33 cellular contexts compared by ENCODE assay signal in genomic region chr2:76849086-76849485, GRCh38.
A peak's percentile ranks its signal among the peaks of the same experiment; 100 is the strongest.
DNase-seq lines count a peak whose midpoint lies in the region; FAIRE-seq and TF ChIP-seq lines count a peak whose summit lies in the region.
"Had no signal": no experiment of that assay in that cellular context is flagged by ENCODE, and none has a peak within 500 bp of the region (broad histone marks: within the 10 kb centered on the region; RNA-seq: fewer than 3 reads in every experiment).

No MANE protein-coding gene starts in this region.

- H3K9ac ChIP-seq in colonic mucosa (ENCODE audit: low read depth in 2 of 2, low read length in 2 of 2), result no peak overlapping the region
- H3K9ac ChIP-seq: BLaER1; BLaER1 treated with 17β-estradiol and CSF1 and Interleukin-3, amounts not matched to agents 10 nM and 100 nM had no signal

- no peaks in the 10 kb centered on the region for H3K4me1 ChIP-seq in colonic mucosa
- H3K4me1 ChIP-seq: A549; BE2C; BLaER1; BLaER1 treated with 17β-estradiol and CSF1 and Interleukin-3, amounts not matched to agents 10 nM and 100 nM; Caco-2 had no signal

- DNase-seq in dorsolateral prefrontal cortex (no peak), inferior parietal cortex (ENCODE audit: extremely low spot score) (peak; percentile 46), putamen (ENCODE audit: low spot score) (peak; percentile 74), superior temporal gyrus (ENCODE audit: extremely low spot score) (peak; percentile 63), D721Med (ENCODE audit: insufficient read length, low spot score) (no peak), colonic mucosa (no peak), SHP77 treated with DMSO at 0.1 percent for 48 hours (lab: John Stamatoyannopoulos, UW) (no peak)
- no peak for DNase-seq in stimulated activated CD4-positive, alpha-beta T cell treated with anti-CD3 and anti-CD28 coated beads, Interleukin-12 subunit alpha, Interleukin-12 subunit beta, amount 100 ng/mL, for 4 hours
- DNase-seq: 8988T; ACHN; AML-193; BE2C; C1 segment of cervical spinal cord; Caco-2; Calu3; CD4-positive, alpha-beta memory T cell; CD4-positive, alpha-beta T cell; CD4-positive, CD25-positive, alpha-beta regulatory T cell; CD8-positive, alpha-beta memory T cell; CD8-positive, alpha-beta T cell; COR-L47; DMS 273 treated with DMSO at 0.1 percent for 48 hours; DMS153; DMS53; DMS79; DMS79 treated with DMSO at 0.1 percent for 48 hours; DND-41; EL had no signal

- no peaks in the 10 kb centered on the region for H3K36me3 ChIP-seq in colonic mucosa
- H3K36me3 ChIP-seq: BE2C; BLaER1; BLaER1 treated with 17β-estradiol and CSF1 and Interleukin-3, amounts not matched to agents 10 nM and 100 nM had no signal

- H3K27ac ChIP-seq in dorsolateral prefrontal cortex (peak overlapping the region in 38 of 59 donors; percentile 7 to 79 (median 45)), colonic mucosa (no peak overlapping the region)
- H3K27ac ChIP-seq: 22Rv1; A549; BLaER1; BLaER1 treated with 17β-estradiol and CSF1 and Interleukin-3, amounts not matched to agents 10 nM and 100 nM; C4-2B had no signal

- no peak for FAIRE-seq in D721Med (lab: Jason Lieb, UNC)
- FAIRE-seq: A549 had no signal

- TF ChIP-seq CTCF in dorsolateral prefrontal cortex (IDR thresholded peaks at IDR 0.05 in 54 of 56, conservative IDR thresholded peaks at IDR 0.05 in 2 of 56; ENCODE audit: low read depth in 1 of 56, partially characterized antibody in 56 of 56) (no peak), D721Med (IDR thresholded peaks at IDR 0.05; ENCODE audit: insufficient read depth, missing control alignments) (no peak), colonic mucosa (IDR thresholded peaks at IDR 0.05) (no peak)

- no peaks in the 10 kb centered on the region for H3K9me3 ChIP-seq in colonic mucosa
- H3K9me3 ChIP-seq: A549; BE2C; BLaER1; BLaER1 treated with 17β-estradiol and CSF1 and Interleukin-3, amounts not matched to agents 10 nM and 100 nM; Caco-2 had no signal

- H3K4me3 ChIP-seq in dorsolateral prefrontal cortex (no peak overlapping the region), colonic mucosa (no peak overlapping the region)
- H3K4me3 ChIP-seq: A549; BLaER1; BLaER1 treated with 17β-estradiol and CSF1 and Interleukin-3, amounts not matched to agents 10 nM and 100 nM had no signal

- H3K27me3 ChIP-seq in dorsolateral prefrontal cortex, result no peaks in the 10 kb centered on the region
- no peaks in the 10 kb centered on the region for H3K27me3 ChIP-seq in colonic mucosa
- H3K27me3 ChIP-seq: BE2C, BLaER1 had no signal

- intact Hi-C loops in dorsolateral prefrontal cortex (cut with DNase I) (no loop called here), colonic mucosa (cut with DNase I) (no loop called here)

Comparison
In these comparisons a context has a peak if more than half of its experiments do, and no peak if none do; other contexts are left out.
1. DNase-seq: peak in inferior parietal cortex (single experiment), putamen (single experiment) and superior temporal gyrus (single experiment); none in dorsolateral prefrontal cortex (0 of 10), D721Med (single experiment), colonic mucosa (single experiment), SHP77 treated with DMSO at 0.1 percent for 48 hours (single experiment) and stimulated activated CD4-positive, alpha-beta T cell treated with anti-CD3 and anti-CD28 coated beads, Interleukin-12 subunit alpha, Interleukin-12 subunit beta, amount 100 ng/mL, for 4 hours (single experiment).